24 cellular contexts compared by ENCODE assay signal in genomic region chr20:11050350-11050749, GRCh38.
"Had no signal": no experiment of that assay in that cellular context is flagged by ENCODE, and none has a peak within 500 bp of the region (broad histone marks: within the 10 kb centered on the region; RNA-seq: fewer than 3 reads in every experiment).

No MANE protein-coding gene starts in this region.

- H3K4me1 ChIP-seq: colonic mucosa, esophagus squamous epithelium, gastrocnemius medialis, heart right ventricle, left lung, lower lobe of right lung had no signal

- ATAC-seq: effector memory CD8-positive, alpha-beta T cell; esophagus mucosa; gastrocnemius medialis; heart right ventricle; left cardiac atrium; left lung; left ventricle myocardium superior; lower lobe of right lung; mucosa of descending colon had no signal

- H3K27me3 ChIP-seq: colonic mucosa, esophagus squamous epithelium, gastrocnemius medialis, heart right ventricle, left lung had no signal

- DNase-seq: colonic mucosa; cortex of kidney; effector CD8-positive, alpha-beta T cell; effector memory CD8-positive, alpha-beta T cell; endodermal cell; erythroblast; esophagus squamous epithelium; foreskin fibroblast; gastrocnemius medialis; glutamatergic neuron; head of caudate nucleus; heart right ventricle; hippocampal formation; left cardiac atrium; left lung; left ventricle myocardium superior; lower lobe of right lung; mesenchymal stem cell; mucosa of descending colon; naive B cell had no signal

- H3K9me3 ChIP-seq: colonic mucosa, esophagus squamous epithelium, gastrocnemius medialis, heart right ventricle, left lung, lower lobe of right lung, mucosa of descending colon had no signal

- H3K36me3 ChIP-seq: colonic mucosa, esophagus squamous epithelium, gastrocnemius medialis, heart right ventricle, left lung, lower lobe of right lung had no signal

- H3K4me3 ChIP-seq: colonic mucosa, esophagus squamous epithelium, gastrocnemius medialis, heart right ventricle, left lung, lower lobe of right lung, mucosa of descending colon had no signal

- FAIRE-seq: endometrium, islet of Langerhans had no signal

- H3K27ac ChIP-seq: colonic mucosa, epithelial cell of prostate, esophagus squamous epithelium, gastrocnemius medialis, heart right ventricle, left lung, lower lobe of right lung had no signal
